8 cellular contexts compared by ENCODE assay signal in the genomic region with DNA sequence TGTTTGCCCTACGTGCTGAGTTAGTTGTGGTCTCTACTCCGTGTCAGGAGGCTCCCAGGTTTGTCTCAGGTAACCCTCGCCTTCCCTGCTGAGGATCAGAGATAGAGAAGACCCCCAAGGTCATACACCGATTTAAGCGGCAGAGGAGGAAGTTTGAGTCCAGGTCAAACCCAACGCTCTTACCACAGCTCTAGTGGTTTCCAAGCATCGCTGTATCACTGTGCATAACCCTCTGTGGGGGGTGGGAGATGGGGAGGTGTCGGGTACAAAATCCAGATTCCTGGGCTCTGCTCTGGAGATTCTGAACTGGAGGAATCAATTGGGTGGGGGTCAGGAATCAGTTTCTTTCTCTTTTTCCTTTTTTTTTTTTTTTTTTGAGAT. TPM values are rescaled to one million over a fixed set of nuclear protein-coding genes. Genes with fewer than 3 reads are reported as not detected.
A peak's percentile ranks its signal among the peaks of the same experiment; 100 is the strongest.
DNase-seq lines count a peak whose midpoint lies in the region; ATAC-seq and TF ChIP-seq lines count a peak whose summit lies in the region.

No MANE protein-coding gene starts in this region.

- H3K36me3 ChIP-seq in spleen = peaks cover 0 to 9% (median 0%) of the 10 kb centered on the region in 6 donors

- intact Hi-C loops in spleen (cut with DNase I; ENCODE audit: low total_unique reads) = no loop called here

- H3K27me3 ChIP-seq in spleen (replicated peaks in 1 of 7) = no peaks in the 10 kb centered on the region

- H3K4me3 Mint-ChIP-seq in T-cell = peak overlapping the region; percentile 82 to 92 (median 88)

- DNase-seq in DMS53 (lab: John Stamatoyannopoulos, UW) (peak; percentile 65), DMS53 treated with DMSO at 0.1 percent for 48 hours (lab: John Stamatoyannopoulos, UW; ENCODE audit: unreplicated experiment) (no peak), T-cell (no peak), foreskin fibroblast (no peak), spleen (no peak), NCI-H526 treated with DMSO at 0.1 percent for 48 hours (lab: John Stamatoyannopoulos, UW) (no peak), dedifferentiated amniotic fluid mesenchymal stem cell (ENCODE audit: extremely low spot score) (no peak)

- CTCF ChIA-PET in T-cell (lab: Charles Lee) = interaction anchor here in 1 of 2 donors (1.2 kb wide), 1 partner anchor 87 kb away, joined by 3 read pairs; the partner anchor contains the start of gene PRDX5

- H3K4me1 ChIP-seq in spleen = peaks cover 53 to 93% (median 80%) of the 10 kb centered on the region in 6 donors

- WGBS in spleen, 5 donors = 2 to 6% (median 3%) methylated on average over 7 to 8 of the region's 8 CpGs

- no peak for TF ChIP-seq POLR2A in spleen (IDR thresholded peaks at IDR 0.05)

- ATAC-seq in T-cell (replicated peaks in 1 of 4) = no peak
- no peak for ATAC-seq in GM19455 (IDR thresholded peaks at IDR 0.05; ENCODE audit: unreplicated experiment)

- no peak for TF ChIP-seq CTCF in foreskin fibroblast (IDR thresholded peaks at IDR 0.05; ENCODE audit: low read depth, low read length)
- TF ChIP-seq CTCF in spleen (IDR thresholded peaks at IDR 0.05 in 8 of 11, conservative IDR thresholded peaks at IDR 0.05 in 3 of 11) = no peak

- peaks cover 58 to 65% (median 59%) of the 10 kb centered on the region in 3 donors for H3K4me1 Mint-ChIP-seq in T-cell

- POLR2A ChIA-PET in T-cell (lab: Charles Lee) = no interaction called here

- peak overlapping the region; percentile 78 to 98 (median 96) for H3K27ac ChIP-seq in spleen

- H3K9me3 ChIP-seq in spleen = no peaks in the 10 kb centered on the region

- no peaks in the 10 kb centered on the region for H3K36me3 Mint-ChIP-seq in T-cell

- H3K4me3 ChIP-seq in foreskin fibroblast (ENCODE audit: low read depth in 1 of 2, low read length in 2 of 2) (peak overlapping the region; percentile 75 to 77), spleen (peak overlapping the region; percentile 45 to 87 (median 67))

- H3K27me3 Mint-ChIP-seq in T-cell = no peaks in the 10 kb centered on the region

- H3K9me3 Mint-ChIP-seq in T-cell = no peaks in the 10 kb centered on the region

- H3K27ac Mint-ChIP-seq in T-cell = peak overlapping the region; percentile 74 to 88

RNA-seq across cellular contexts. Expression of gene DNAJC4, which starts 0.6 kb away (rescaled TPM):
- total RNA-seq in T-cell (10 to 100 TPM; 46.2 to 64.7 (median 51.4) TPM), spleen (10 to 100 TPM; 28.0 to 59.9 (median 49.0) TPM)
- 100 to 1,000 TPM in 1 of 3 donors, 10 to 100 TPM in 2; 83.7 to 113 (median 85.8) TPM for polyA plus RNA-seq in spleen

RNA-seq across cellular contexts. Expression of gene VEGFB, which starts 3.4 kb away (rescaled TPM):
- total RNA-seq in T-cell (10 to 100 TPM; 47.9 to 80.7 (median 76.0) TPM), spleen (100 to 1,000 TPM in 1 of 7 donors, 10 to 100 TPM in 6; 38.3 to 103 (median 63.5) TPM)
- 10 to 100 TPM; 81.6 to 96.9 (median 87.1) TPM for polyA plus RNA-seq in spleen

RNA-seq across cellular contexts. Expression of gene NUDT22, which starts 4.9 kb away (rescaled TPM):
- total RNA-seq in T-cell (100 to 1,000 TPM in 1 of 5 donors, 10 to 100 TPM in 4; 49.7 to 108 (median 97.5) TPM), spleen (10 to 100 TPM; 68.1 to 88.6 (median 78.2) TPM)
- 100 to 1,000 TPM in 1 of 3 donors, 10 to 100 TPM in 2; 61.8 to 109 (median 96.3) TPM for polyA plus RNA-seq in spleen

RNA-seq across cellular contexts. Expression of gene TRPT1, which starts 5.0 kb away (rescaled TPM):
- total RNA-seq in T-cell = 10 to 100 TPM; 16.1 to 48.3 (median 40.2) TPM
- total RNA-seq in spleen = 10 to 100 TPM; 34.2 to 56.3 (median 40.0) TPM
- polyA plus RNA-seq in spleen = 10 to 100 TPM; 57.8 to 74.0 (median 60.8) TPM

RNA-seq across cellular contexts. Expression of gene FKBP2, which starts 9.9 kb away (rescaled TPM):
- 10 to 100 TPM; 17.9 to 53.0 (median 42.9) TPM for total RNA-seq in T-cell
- total RNA-seq in spleen = 10 to 100 TPM; 26.9 to 98.3 (median 42.6) TPM
- 100 to 1,000 TPM in 1 of 3 donors, 10 to 100 TPM in 2; 90.8 to 104 (median 98.4) TPM for polyA plus RNA-seq in spleen
